2 cellular contexts compared by ENCODE assay signal in the genomic region with DNA sequence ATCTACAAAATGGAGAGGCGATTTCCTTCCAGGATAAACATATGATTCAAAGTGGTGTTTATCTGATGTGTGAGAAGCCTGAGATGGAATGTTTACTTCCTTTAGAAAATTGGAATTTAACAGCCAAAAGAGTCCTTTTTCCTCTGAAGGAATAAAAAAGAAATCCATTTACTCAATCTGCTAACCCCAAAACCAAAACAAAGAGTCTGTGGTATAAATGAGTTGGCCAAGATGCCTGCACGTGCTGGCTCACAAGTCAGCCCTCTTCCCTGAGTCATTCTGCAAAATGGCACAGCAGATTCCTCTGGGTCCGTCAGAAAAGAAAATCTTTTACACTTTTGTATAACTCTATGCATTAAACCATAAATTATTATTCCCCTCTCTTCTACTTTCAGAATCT.
TF ChIP-seq lines count a peak whose summit lies in the region.

No MANE protein-coding gene starts in this region.

TF ChIP-seq in SK-N-SH, 30 proteins besides CTCF, POLR2A, EP300 and RAD21 (continued from another document):
- TF ChIP-seq, protein P1, sequence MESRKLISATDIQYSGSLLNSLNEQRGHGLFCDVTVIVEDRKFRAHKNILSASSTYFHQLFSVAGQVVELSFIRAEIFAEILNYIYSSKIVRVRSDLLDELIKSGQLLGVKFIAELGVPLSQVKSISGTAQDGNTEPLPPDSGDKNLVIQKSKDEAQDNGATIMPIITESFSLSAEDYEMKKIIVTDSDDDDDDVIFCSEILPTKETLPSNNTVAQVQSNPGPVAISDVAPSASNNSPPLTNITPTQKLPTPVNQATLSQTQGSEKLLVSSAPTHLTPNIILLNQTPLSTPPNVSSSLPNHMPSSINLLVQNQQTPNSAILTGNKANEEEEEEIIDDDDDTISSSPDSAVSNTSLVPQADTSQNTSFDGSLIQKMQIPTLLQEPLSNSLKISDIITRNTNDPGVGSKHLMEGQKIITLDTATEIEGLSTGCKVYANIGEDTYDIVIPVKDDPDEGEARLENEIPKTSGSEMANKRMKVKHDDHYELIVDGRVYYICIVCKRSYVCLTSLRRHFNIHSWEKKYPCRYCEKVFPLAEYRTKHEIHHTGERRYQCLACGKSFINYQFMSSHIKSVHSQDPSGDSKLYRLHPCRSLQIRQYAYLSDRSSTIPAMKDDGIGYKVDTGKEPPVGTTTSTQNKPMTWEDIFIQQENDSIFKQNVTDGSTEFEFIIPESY (IDR thresholded peaks at IDR 0.05; ENCODE audit: borderline replicate concordance, low read depth) = no peak
- TF ChIP-seq, protein P2, sequence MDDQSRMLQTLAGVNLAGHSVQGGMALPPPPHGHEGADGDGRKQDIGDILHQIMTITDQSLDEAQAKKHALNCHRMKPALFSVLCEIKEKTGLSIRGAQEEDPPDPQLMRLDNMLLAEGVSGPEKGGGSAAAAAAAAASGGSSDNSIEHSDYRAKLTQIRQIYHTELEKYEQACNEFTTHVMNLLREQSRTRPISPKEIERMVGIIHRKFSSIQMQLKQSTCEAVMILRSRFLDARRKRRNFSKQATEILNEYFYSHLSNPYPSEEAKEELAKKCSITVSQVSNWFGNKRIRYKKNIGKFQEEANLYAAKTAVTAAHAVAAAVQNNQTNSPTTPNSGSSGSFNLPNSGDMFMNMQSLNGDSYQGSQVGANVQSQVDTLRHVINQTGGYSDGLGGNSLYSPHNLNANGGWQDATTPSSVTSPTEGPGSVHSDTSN (IDR thresholded peaks at IDR 0.05) = no peak
- TF ChIP-seq MEF2A (IDR thresholded peaks at IDR 0.05; ENCODE audit: borderline replicate concordance, low read depth) (no peak), TAF1 (IDR thresholded peaks at IDR 0.05; ENCODE audit: borderline replicate concordance, low read depth, low read length) (no peak), GATA2 (CRISPR knock-in tag; IDR thresholded peaks at IDR 0.05) (no peak), FOXM1 (IDR thresholded peaks at IDR 0.05; ENCODE audit: low read depth) (no peak)

TF ChIP-seq in SK-N-SH treated with all-trans-retinoic acid at 6 μM for 48 hours, 23 proteins besides CTCF, POLR2A, EP300 and RAD21 (continued from another document):
- TF ChIP-seq, protein P3, sequence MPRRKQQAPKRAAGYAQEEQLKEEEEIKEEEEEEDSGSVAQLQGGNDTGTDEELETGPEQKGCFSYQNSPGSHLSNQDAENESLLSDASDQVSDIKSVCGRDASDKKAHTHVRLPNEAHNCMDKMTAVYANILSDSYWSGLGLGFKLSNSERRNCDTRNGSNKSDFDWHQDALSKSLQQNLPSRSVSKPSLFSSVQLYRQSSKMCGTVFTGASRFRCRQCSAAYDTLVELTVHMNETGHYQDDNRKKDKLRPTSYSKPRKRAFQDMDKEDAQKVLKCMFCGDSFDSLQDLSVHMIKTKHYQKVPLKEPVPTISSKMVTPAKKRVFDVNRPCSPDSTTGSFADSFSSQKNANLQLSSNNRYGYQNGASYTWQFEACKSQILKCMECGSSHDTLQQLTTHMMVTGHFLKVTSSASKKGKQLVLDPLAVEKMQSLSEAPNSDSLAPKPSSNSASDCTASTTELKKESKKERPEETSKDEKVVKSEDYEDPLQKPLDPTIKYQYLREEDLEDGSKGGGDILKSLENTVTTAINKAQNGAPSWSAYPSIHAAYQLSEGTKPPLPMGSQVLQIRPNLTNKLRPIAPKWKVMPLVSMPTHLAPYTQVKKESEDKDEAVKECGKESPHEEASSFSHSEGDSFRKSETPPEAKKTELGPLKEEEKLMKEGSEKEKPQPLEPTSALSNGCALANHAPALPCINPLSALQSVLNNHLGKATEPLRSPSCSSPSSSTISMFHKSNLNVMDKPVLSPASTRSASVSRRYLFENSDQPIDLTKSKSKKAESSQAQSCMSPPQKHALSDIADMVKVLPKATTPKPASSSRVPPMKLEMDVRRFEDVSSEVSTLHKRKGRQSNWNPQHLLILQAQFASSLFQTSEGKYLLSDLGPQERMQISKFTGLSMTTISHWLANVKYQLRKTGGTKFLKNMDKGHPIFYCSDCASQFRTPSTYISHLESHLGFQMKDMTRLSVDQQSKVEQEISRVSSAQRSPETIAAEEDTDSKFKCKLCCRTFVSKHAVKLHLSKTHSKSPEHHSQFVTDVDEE (CRISPR knock-in tag; IDR thresholded peaks at IDR 0.05) = no peak
- TF ChIP-seq TOX (CRISPR knock-in tag; IDR thresholded peaks at IDR 0.05; ENCODE audit: borderline replicate concordance) (no peak), SNAI2 (CRISPR knock-in tag; IDR thresholded peaks at IDR 0.05) (no peak), ZNF8 (CRISPR knock-in tag; IDR thresholded peaks at IDR 0.05) (no peak), BACH2 (CRISPR knock-in tag; IDR thresholded peaks at IDR 0.05; ENCODE audit: borderline replicate concordance) (no peak)
TF ChIP-seq in SK-N-SH treated with all-trans-retinoic acid at 6 μM for 48 hours: peak in this region for 0.
